Comparison of ENCODE assay signal across 1 cellular context in the genomic region with DNA sequence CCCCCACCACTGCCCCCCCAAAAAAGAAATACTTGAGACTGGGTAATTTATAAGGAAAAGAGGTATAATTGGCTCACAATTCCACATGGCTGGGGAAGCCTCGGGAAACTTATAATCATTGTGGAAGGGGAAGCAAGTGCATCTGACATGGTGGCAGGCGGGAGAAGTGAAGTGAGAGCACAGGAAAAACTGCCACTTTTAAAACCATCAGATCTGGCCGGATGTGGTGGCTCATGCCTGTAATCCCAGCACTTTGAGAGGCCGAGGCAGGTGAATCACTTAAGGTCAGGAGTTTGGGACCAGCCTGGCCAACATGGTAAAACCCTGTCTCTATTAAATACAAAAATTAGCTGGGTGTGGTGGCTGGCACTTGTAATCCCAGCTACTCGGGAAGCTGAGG. TPM values are rescaled to one million over a fixed set of nuclear protein-coding genes. Genes with fewer than 3 reads are reported as not detected.
"Had no signal": no experiment of that assay in that cellular context is flagged by ENCODE, and none has a peak within 500 bp of the region (broad histone marks: within the 10 kb centered on the region; RNA-seq: fewer than 3 reads in every experiment).

No MANE protein-coding gene starts in this region.

RNA-seq across cellular contexts. Expression of gene IL1R1, which starts 18.1 kb away (rescaled TPM):
- polyA plus RNA-seq: naive thymus-derived CD4-positive, alpha-beta T cell had no signal
